ENCODE assay signal across 8 cellular contexts in genomic region chr21:31785237-31786163, GRCh38. TPM values are rescaled to one million over a fixed set of nuclear protein-coding genes. Genes with fewer than 3 reads are reported as not detected.
DNase-seq lines count a peak whose midpoint lies in the region; TF ChIP-seq lines count a peak whose summit lies in the region.
"Not testable (repeated sequence)": the region's sequence is repeated elsewhere in the genome, so short reads cannot be mapped to it uniquely, and the experiment has no call there.

No MANE protein-coding gene starts in this region.

- TF ChIP-seq CTCF in mammary epithelial cell (conservative IDR thresholded peaks at IDR 0.05 in 1 of 2, IDR thresholded peaks at IDR 0.05 in 1 of 2; ENCODE audit: extremely low read depth in 1 of 2, insufficient read depth in 1 of 2, low read depth in 1 of 2, low read length in 2 of 2) (peak; percentile 79 to 81), testis (IDR thresholded peaks at IDR 0.05) (peak; percentile 71 to 88 (median 88))

- not testable (repeated sequence) for H2BK120ac ChIP-seq in trophoblast cell (ENCODE audit: insufficient read depth, low read length, poor library complexity)

- 27% methylated on average over 10 of the region's 11 CpGs for WGBS in mammary epithelial cell (ENCODE audit: low coverage, missing lambda C conversion rate)
- WGBS in trophoblast cell (ENCODE audit: extremely low coverage, insufficient coverage, insufficient read length), result no CpG with 5 or more reads among the region's 11 CpGs
- 44 to 46% methylated on average over 11 of the region's 11 CpGs for WGBS in testis, 2 donors

- H3K27me3 ChIP-seq in mammary epithelial cell (ENCODE audit: insufficient read depth, low read length); trophoblast cell (ENCODE audit: insufficient read depth, low read length); testis: not testable (repeated sequence)

- H3K27ac ChIP-seq in mammary epithelial cell (ENCODE audit: insufficient read depth, low read depth, low read length); trophoblast cell (ENCODE audit: low read depth, low read length); testis: not testable (repeated sequence)

- H2AFZ ChIP-seq in mammary epithelial cell (ENCODE audit: low read depth, low read length); trophoblast cell (ENCODE audit: insufficient read depth, low read length, poor library complexity): not testable (repeated sequence)

- peak; percentile 48 for DNase-seq in DMS79 (lab: John Stamatoyannopoulos, UW)
- DNase-seq in Jurkat, Clone E6-1 (ENCODE audit: low read depth, low spot score), result peak; percentile 75
- peak; percentile 26 for DNase-seq in NCI-H748 treated with DMSO at 0.1 percent for 48 hours (lab: John Stamatoyannopoulos, UW)
- peak in 3 of 4 experiments; percentile 2 to 29 (median 14) for DNase-seq in activated CD4-positive, CD25-positive, alpha-beta regulatory T cell (lab: John Stamatoyannopoulos, UW)
- DNase-seq in mammary epithelial cell, result peak; percentile 32
- DNase-seq in hepatic stellate cell (ENCODE audit: low spot score), result peak; percentile 21
- peak; percentile 74 to 94 for DNase-seq in trophoblast cell
- peak; percentile 90 for DNase-seq in testis

- TF ChIP-seq POLR2A in testis (IDR thresholded peaks at IDR 0.05), result not testable (repeated sequence)

- not testable (repeated sequence) for H3K4me3 ChIP-seq in Jurkat, Clone E6-1 (ENCODE audit: low read length); mammary epithelial cell (replicated peaks in 1 of 3; ENCODE audit: insufficient read depth in 1 of 3, low read depth in 2 of 3, low read length in 3 of 3); trophoblast cell (ENCODE audit: low read depth, low read length); testis

- not testable (repeated sequence) for H3K9me3 ChIP-seq in mammary epithelial cell (replicated peaks; ENCODE audit: insufficient read depth, low read length); trophoblast cell (ENCODE audit: insufficient read depth, low read depth, low read length); testis

- not testable (repeated sequence) for H4K91ac ChIP-seq in trophoblast cell (ENCODE audit: low read depth, low read length)

- H3K23ac ChIP-seq in trophoblast cell (ENCODE audit: low read length), result not testable (repeated sequence)

- intact Hi-C loops in mammary epithelial cell (cut with micrococcal nuclease), result loop anchor here (1.0 kb wide), 2 partner anchors 81 to 473 kb away; no protein-coding TSS in a partner anchor
- intact Hi-C loops in testis (cut with DNase I; ENCODE audit: low total_unique reads), result not testable (repeated sequence)

- not testable (repeated sequence) for H3K14ac ChIP-seq in trophoblast cell (ENCODE audit: low read length)

- dilution Hi-C loops in mammary epithelial cell (cut with HindIII; ENCODE audit: low sequenced_read_pairs), result not testable (repeated sequence)

- H4K8ac ChIP-seq in trophoblast cell (ENCODE audit: low read depth, low read length), result not testable (repeated sequence)

- not testable (repeated sequence) for H3K4ac ChIP-seq in trophoblast cell (ENCODE audit: low read depth, low read length)

- not testable (repeated sequence) for H4K12ac ChIP-seq in trophoblast cell (ENCODE audit: low read depth, low read length)

- not testable (repeated sequence) for H3K4me1 ChIP-seq in mammary epithelial cell (ENCODE audit: insufficient read depth, low read length); trophoblast cell (ENCODE audit: control insufficient read depth in 1 of 2, insufficient read depth in 2 of 2, low read length in 2 of 2); testis

- not testable (repeated sequence) for H3K79me1 ChIP-seq in trophoblast cell (ENCODE audit: low read length)

- not testable (repeated sequence) for H3K36me3 ChIP-seq in mammary epithelial cell (ENCODE audit: insufficient read depth, low read length); trophoblast cell (ENCODE audit: control insufficient read depth in 1 of 2, insufficient read depth in 2 of 2, low read length in 2 of 2); testis (ENCODE audit: low read depth, missing control alignments)

- not testable (repeated sequence) for H3K4me2 ChIP-seq in mammary epithelial cell (ENCODE audit: insufficient read depth, low read depth, low read length); trophoblast cell (ENCODE audit: low read length)

- not testable (repeated sequence) for H2BK5ac ChIP-seq in trophoblast cell (ENCODE audit: low read depth, low read length, poor library complexity)

- not testable (repeated sequence) for H3K18ac ChIP-seq in trophoblast cell (ENCODE audit: low read length)

- not testable (repeated sequence) for H2AK5ac ChIP-seq in trophoblast cell (ENCODE audit: low read length)

- in situ Hi-C loops in mammary epithelial cell (cut with MboI; ENCODE audit: low sequenced_read_pairs in 2 of 2), result not testable (repeated sequence)

- H3K9ac ChIP-seq in mammary epithelial cell (ENCODE audit: insufficient read depth, low read length); trophoblast cell (ENCODE audit: low read length): not testable (repeated sequence)

- BruUV-seq in mammary epithelial cell (replicated peaks; lab: Mats Ljungman, UMichigan), result not testable (repeated sequence)

- H3K79me2 ChIP-seq in mammary epithelial cell (ENCODE audit: insufficient read depth, low read length); trophoblast cell (ENCODE audit: control insufficient read depth, insufficient read depth, low read length, poor library complexity): not testable (repeated sequence)

- not testable (repeated sequence) for H2BK12ac ChIP-seq in trophoblast cell (ENCODE audit: low read length)

- CTCF ChIA-PET in mammary epithelial cell (lab: Charles Lee; ENCODE audit: low non-redundant PET), result interaction anchor here (0.7 to 1.4 kb wide), 4 partner anchors 11 to 815 kb away, joined by 3 to 35 read pairs (median 4); no protein-coding TSS in a partner anchor

- not testable (repeated sequence) for H4K20me1 ChIP-seq in mammary epithelial cell (ENCODE audit: insufficient read depth, low read length)

RNA-seq across cellular contexts. Expression of gene SCAF4, which starts 53.6 kb away (rescaled TPM):
- 40.1 TPM for polyA plus RNA-seq in Jurkat, Clone E6-1 (2012; ENCODE audit: insufficient read depth, insufficient read length)
- total RNA-seq in mammary epithelial cell (10 to 100 TPM in 1 of 2 donors, 1 to 10 TPM in 1; 9.5 to 34.8 TPM), testis (10 to 100 TPM; 44.0 to 50.2 TPM)
- polyA plus RNA-seq in mammary epithelial cell (9.6 TPM), testis (ENCODE audit: insufficient read depth, low read depth, low replicate concordance) (45.3 TPM)
- 29.8 TPM for polyA minus RNA-seq in mammary epithelial cell
- polyA plus RNA-seq in trophoblast cell (2013), result 27.5 and 27.9 TPM in 2 replicates

Comparison
In these comparisons a context has a peak if more than half of its experiments do, and no peak if none do; other contexts are left out.
1. DNase-seq: peak in every context shown above with its lines; median percentile 90 in testis; 84 in trophoblast cell; 75 in Jurkat, Clone E6-1; 48 in DMS79; 32 in mammary epithelial cell; 26 in NCI-H748 treated with DMSO at 0.1 percent for 48 hours; 21 in hepatic stellate cell; 14 in activated CD4-positive, CD25-positive, alpha-beta regulatory T cell.